In genomic region chr18:79121746-79122474, GRCh38 we compare ENCODE assay signal across 1 cellular context.
TF ChIP-seq lines count a peak whose summit lies in the region.

No MANE protein-coding gene starts in this region.

TF ChIP-seq in HepG2, 621 proteins besides CTCF, POLR2A, EP300 and RAD21:
- TF ChIP-seq MAFK (conservative IDR thresholded peaks at IDR 0.05 in 1 of 2, IDR thresholded peaks at IDR 0.05 in 1 of 2; ENCODE audit: low read length in 2 of 2) (peak; percentile 15 to 62; a peak in 2 of 4 replicates), MAFF (IDR thresholded peaks at IDR 0.05; ENCODE audit: low read depth, low read length) (peak; percentile 53; the same call in 1 of the 2 replicates), FOXJ3 (CRISPR knock-in tag; IDR thresholded peaks at IDR 0.05; ENCODE audit: borderline replicate concordance) (no peak)
